ENCODE assay signal across 2 cellular contexts in genomic region chr3:171044828-171045793, GRCh38.
A peak's percentile ranks its signal among the peaks of the same experiment; 100 is the strongest.
TF ChIP-seq lines count a peak whose summit lies in the region.

No MANE protein-coding gene starts in this region.

TF ChIP-seq in IMR-90, 13 proteins besides CTCF, POLR2A, EP300 and RAD21:
- peak; percentile 88 for TF ChIP-seq CEBPB (IDR thresholded peaks at IDR 0.05; ENCODE audit: low read depth, low read length)
- TF ChIP-seq MAFK (IDR thresholded peaks at IDR 0.05; ENCODE audit: low read depth, low read length), result peak; percentile 58
- TF ChIP-seq ELK1 (IDR thresholded peaks at IDR 0.05; ENCODE audit: borderline replicate concordance, low read depth, low read length), result no peak

TF ChIP-seq in H1, 55 proteins besides CTCF, POLR2A, EP300 and RAD21:
- no peak for TF ChIP-seq USF2 (IDR thresholded peaks at IDR 0.05; ENCODE audit: low read length)
- TF ChIP-seq SAP30 (IDR thresholded peaks at IDR 0.05; ENCODE audit: insufficient read depth, insufficient replicate concordance, low read length), result no peak
- TF ChIP-seq HDAC2 (IDR thresholded peaks at IDR 0.05; ENCODE audit: borderline replicate concordance in 1 of 2, low read depth in 2 of 2, low read length in 2 of 2), result no peak
- no peak for TF ChIP-seq ASH2L (IDR thresholded peaks at IDR 0.05; ENCODE audit: low read length)
- no peak for TF ChIP-seq NRF1 (IDR thresholded peaks at IDR 0.05; ENCODE audit: low read depth, low read length)
- no peak for TF ChIP-seq GTF2F1 (IDR thresholded peaks at IDR 0.05; ENCODE audit: borderline replicate concordance, low read depth, low read length)
- TF ChIP-seq TAF7 (optimal IDR thresholded peaks at IDR 0.05; ENCODE audit: borderline replicate concordance, low read depth, low read length), result no peak
- TF ChIP-seq CEBPB (IDR thresholded peaks at IDR 0.05; ENCODE audit: low read depth, low read length), result no peak
- no peak for TF ChIP-seq TBP (IDR thresholded peaks at IDR 0.05; ENCODE audit: low read depth, low read length)
- no peak for TF ChIP-seq SP4 (IDR thresholded peaks at IDR 0.05; ENCODE audit: low read length)
- TF ChIP-seq E2F6 (IDR thresholded peaks at IDR 0.05), result no peak
- no peak for TF ChIP-seq POU5F1 (IDR thresholded peaks at IDR 0.05; ENCODE audit: low read depth, low read length)
- TF ChIP-seq HDAC6 (IDR thresholded peaks at IDR 0.05; ENCODE audit: low read depth, low read length), result no peak
- TF ChIP-seq RXRA (IDR thresholded peaks at IDR 0.05; ENCODE audit: insufficient read depth, low read depth, low read length), result no peak
- TF ChIP-seq RNF2 (IDR thresholded peaks at IDR 0.05; ENCODE audit: borderline replicate concordance, low read depth, low read length, missing control alignments, poor library complexity, severe bottlenecking), result no peak
